1 cellular context compared by ENCODE assay signal in the genomic region with DNA sequence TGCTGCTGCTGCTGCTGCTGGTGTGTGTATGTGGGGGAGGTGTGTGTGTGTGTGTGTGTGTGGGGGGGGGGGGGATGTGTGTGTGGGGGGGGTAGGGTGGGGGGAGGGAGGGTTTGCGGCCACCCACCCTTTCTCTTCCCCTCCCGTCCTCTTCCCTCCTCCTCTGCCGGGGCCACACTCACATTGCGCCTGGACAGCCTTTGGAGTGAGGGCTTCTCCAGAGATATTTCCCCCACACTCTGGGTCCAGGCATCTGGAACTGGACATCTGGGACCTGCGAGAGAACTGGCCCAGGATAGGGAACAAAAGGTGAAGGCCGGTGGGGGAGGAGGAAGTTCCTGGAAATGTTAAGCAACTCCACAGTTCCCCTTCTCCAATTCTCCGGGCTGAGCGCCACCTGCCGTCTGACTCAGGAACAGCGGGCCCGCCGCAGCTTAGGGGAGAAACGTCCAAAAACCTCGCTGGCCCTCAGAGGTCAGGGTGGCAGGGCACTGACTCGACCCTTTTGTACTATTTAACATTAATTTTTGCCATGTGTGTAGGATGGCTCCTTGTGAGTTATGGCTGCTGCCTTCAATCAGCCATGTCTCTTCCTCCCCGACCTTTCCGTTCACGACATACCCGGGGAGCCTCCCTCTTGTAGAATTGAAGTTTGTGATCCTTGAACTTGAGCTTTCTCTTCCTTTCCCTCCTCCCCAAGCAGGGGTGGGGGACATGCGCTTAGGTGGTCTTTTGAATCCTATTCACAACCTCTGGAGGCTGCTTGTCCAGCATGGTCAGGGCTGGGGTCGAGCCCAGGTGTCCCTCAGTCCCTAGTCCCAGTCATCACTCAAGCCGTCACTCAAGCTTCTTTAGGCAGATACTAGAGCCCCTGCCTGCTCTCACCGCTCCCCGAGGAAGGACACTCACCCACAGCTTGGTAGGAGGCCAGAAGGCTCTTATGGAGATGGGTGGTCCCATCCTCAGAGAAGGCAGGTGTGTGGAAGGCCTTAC.
TF ChIP-seq lines count a peak whose summit lies in the region.

Gene C1RL (minus strand): TSS at position 287 of the 993 bp plus-strand sequence. CDS start 34 bp downstream, at position 253.

TF ChIP-seq in HepG2, 621 proteins besides CTCF, POLR2A, EP300 and RAD21 (continued from another document and continues in another):
- TF ChIP-seq ZNF777 (CRISPR knock-in tag; IDR thresholded peaks at IDR 0.05) (peak; percentile 22; the same call in 1 of the 2 replicates), MXD1 (CRISPR knock-in tag; IDR thresholded peaks at IDR 0.05) (no peak), ZNF530 (CRISPR knock-in tag; IDR thresholded peaks at IDR 0.05; ENCODE audit: low read depth) (no peak), ZNF703 (CRISPR knock-in tag; IDR thresholded peaks at IDR 0.05; ENCODE audit: borderline replicate concordance) (no peak; the same call in 1 of the 2 replicates), ZFYVE20 (CRISPR knock-in tag; IDR thresholded peaks at IDR 0.05; ENCODE audit: borderline replicate concordance, low read depth) (no peak), IKZF5 (CRISPR knock-in tag; IDR thresholded peaks at IDR 0.05) (no peak; the same call in 1 of the 2 replicates), ZNF20 (CRISPR knock-in tag; IDR thresholded peaks at IDR 0.05) (no peak), HMGA1 (CRISPR knock-in tag; conservative IDR thresholded peaks at IDR 0.05) (no peak), ZNF503 (CRISPR knock-in tag; IDR thresholded peaks at IDR 0.05) (peak; percentile 43; the same call in 1 of the 2 replicates), ZNF318 (CRISPR knock-in tag; IDR thresholded peaks at IDR 0.05) (no peak), ZNF691 (CRISPR knock-in tag; IDR thresholded peaks at IDR 0.05; ENCODE audit: borderline replicate concordance, low read depth) (peak; percentile 64; the same call in 1 of the 2 replicates), JUND (CRISPR knock-in tag; IDR thresholded peaks at IDR 0.05) (no peak), ZNF607 (CRISPR knock-in tag; IDR thresholded peaks at IDR 0.05; ENCODE audit: borderline replicate concordance) (no peak; the same call in 1 of the 2 replicates), ZFP36L2 (CRISPR knock-in tag; IDR thresholded peaks at IDR 0.05) (no peak), ZNF432 (CRISPR knock-in tag; IDR thresholded peaks at IDR 0.05; ENCODE audit: borderline replicate concordance) (no peak), RFX3 (CRISPR knock-in tag; IDR thresholded peaks at IDR 0.05) (no peak), ZNF773 (CRISPR knock-in tag; IDR thresholded peaks at IDR 0.05; ENCODE audit: borderline replicate concordance) (no peak), CREBL2 (CRISPR knock-in tag; IDR thresholded peaks at IDR 0.05; ENCODE audit: borderline replicate concordance) (no peak), ZNF430 (CRISPR knock-in tag; IDR thresholded peaks at IDR 0.05) (peak; percentile 10; the same call in 1 of the 2 replicates)
- TF ChIP-seq, protein P1, sequence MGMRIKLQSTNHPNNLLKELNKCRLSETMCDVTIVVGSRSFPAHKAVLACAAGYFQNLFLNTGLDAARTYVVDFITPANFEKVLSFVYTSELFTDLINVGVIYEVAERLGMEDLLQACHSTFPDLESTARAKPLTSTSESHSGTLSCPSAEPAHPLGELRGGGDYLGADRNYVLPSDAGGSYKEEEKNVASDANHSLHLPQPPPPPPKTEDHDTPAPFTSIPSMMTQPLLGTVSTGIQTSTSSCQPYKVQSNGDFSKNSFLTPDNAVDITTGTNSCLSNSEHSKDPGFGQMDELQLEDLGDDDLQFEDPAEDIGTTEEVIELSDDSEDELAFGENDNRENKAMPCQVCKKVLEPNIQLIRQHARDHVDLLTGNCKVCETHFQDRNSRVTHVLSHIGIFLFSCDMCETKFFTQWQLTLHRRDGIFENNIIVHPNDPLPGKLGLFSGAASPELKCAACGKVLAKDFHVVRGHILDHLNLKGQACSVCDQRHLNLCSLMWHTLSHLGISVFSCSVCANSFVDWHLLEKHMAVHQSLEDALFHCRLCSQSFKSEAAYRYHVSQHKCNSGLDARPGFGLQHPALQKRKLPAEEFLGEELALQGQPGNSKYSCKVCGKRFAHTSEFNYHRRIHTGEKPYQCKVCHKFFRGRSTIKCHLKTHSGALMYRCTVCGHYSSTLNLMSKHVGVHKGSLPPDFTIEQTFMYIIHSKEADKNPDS (CRISPR knock-in tag; IDR thresholded peaks at IDR 0.05), result no peak
- TF ChIP-seq, protein P2, sequence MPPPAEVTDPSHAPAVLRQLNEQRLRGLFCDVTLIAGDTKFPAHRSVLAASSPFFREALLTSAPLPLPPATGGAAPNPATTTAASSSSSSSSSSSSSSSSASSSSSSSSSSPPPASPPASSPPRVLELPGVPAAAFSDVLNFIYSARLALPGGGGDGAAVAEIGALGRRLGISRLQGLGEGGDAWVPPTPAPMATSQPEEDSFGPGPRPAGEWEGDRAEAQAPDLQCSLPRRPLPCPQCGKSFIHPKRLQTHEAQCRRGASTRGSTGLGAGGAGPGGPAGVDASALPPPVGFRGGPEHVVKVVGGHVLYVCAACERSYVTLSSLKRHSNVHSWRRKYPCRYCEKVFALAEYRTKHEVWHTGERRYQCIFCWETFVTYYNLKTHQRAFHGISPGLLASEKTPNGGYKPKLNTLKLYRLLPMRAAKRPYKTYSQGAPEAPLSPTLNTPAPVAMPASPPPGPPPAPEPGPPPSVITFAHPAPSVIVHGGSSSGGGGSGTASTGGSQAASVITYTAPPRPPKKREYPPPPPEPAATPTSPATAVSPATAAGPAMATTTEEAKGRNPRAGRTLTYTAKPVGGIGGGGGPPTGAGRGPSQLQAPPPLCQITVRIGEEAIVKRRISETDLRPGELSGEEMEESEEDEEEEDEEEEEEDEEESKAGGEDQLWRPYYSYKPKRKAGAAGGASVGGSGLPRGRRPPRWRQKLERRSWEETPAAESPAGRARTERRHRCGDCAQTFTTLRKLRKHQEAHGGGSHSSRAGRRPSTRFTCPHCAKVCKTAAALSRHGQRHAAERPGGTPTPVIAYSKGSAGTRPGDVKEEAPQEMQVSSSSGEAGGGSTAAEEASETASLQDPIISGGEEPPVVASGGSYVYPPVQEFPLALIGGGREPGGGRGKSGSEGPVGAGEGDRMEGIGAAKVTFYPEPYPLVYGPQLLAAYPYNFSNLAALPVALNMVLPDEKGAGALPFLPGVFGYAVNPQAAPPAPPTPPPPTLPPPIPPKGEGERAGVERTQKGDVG (CRISPR knock-in tag; IDR thresholded peaks at IDR 0.05; ENCODE audit: borderline replicate concordance), result no peak
- TF ChIP-seq, protein P3, sequence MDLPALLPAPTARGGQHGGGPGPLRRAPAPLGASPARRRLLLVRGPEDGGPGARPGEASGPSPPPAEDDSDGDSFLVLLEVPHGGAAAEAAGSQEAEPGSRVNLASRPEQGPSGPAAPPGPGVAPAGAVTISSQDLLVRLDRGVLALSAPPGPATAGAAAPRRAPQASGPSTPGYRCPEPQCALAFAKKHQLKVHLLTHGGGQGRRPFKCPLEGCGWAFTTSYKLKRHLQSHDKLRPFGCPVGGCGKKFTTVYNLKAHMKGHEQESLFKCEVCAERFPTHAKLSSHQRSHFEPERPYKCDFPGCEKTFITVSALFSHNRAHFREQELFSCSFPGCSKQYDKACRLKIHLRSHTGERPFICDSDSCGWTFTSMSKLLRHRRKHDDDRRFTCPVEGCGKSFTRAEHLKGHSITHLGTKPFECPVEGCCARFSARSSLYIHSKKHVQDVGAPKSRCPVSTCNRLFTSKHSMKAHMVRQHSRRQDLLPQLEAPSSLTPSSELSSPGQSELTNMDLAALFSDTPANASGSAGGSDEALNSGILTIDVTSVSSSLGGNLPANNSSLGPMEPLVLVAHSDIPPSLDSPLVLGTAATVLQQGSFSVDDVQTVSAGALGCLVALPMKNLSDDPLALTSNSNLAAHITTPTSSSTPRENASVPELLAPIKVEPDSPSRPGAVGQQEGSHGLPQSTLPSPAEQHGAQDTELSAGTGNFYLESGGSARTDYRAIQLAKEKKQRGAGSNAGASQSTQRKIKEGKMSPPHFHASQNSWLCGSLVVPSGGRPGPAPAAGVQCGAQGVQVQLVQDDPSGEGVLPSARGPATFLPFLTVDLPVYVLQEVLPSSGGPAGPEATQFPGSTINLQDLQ (CRISPR knock-in tag; IDR thresholded peaks at IDR 0.05), result no peak
- TF ChIP-seq, protein P4, sequence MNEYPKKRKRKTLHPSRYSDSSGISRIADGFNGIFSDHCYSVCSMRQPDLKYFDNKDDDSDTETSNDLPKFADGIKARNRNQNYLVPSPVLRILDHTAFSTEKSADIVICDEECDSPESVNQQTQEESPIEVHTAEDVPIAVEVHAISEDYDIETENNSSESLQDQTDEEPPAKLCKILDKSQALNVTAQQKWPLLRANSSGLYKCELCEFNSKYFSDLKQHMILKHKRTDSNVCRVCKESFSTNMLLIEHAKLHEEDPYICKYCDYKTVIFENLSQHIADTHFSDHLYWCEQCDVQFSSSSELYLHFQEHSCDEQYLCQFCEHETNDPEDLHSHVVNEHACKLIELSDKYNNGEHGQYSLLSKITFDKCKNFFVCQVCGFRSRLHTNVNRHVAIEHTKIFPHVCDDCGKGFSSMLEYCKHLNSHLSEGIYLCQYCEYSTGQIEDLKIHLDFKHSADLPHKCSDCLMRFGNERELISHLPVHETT (CRISPR knock-in tag; conservative IDR thresholded peaks at IDR 0.05), result no peak
